Comparison of ENCODE assay signal across 25 cellular contexts in genomic region chr13:28552288-28552687, GRCh38. TPM values are rescaled to one million over a fixed set of nuclear protein-coding genes. Genes with fewer than 3 reads are reported as not detected.
"Had no signal": no experiment of that assay in that cellular context is flagged by ENCODE, and none has a peak within 500 bp of the region (broad histone marks: within the 10 kb centered on the region; RNA-seq: fewer than 3 reads in every experiment).

No MANE protein-coding gene starts in this region.

- H3K4me3 ChIP-seq: coronary artery, dorsolateral prefrontal cortex, esophagus muscularis mucosa, gastroesophageal sphincter, heart left ventricle, hepatocyte, left lung, lower lobe of right lung had no signal

- H3K36me3 ChIP-seq: esophagus muscularis mucosa, gastroesophageal sphincter, heart left ventricle, left lung, lower lobe of right lung had no signal

- FAIRE-seq: colon, endothelial cell of umbilical vein, frontal cortex, kidney had no signal

- H3K36me3 Mint-ChIP-seq: immature natural killer cell had no signal

- H3K27me3 ChIP-seq: hepatocyte, left lung had no signal

- H3K4me1 Mint-ChIP-seq: immature natural killer cell; naive thymus-derived CD4-positive, alpha-beta T cell had no signal

- H3K27ac Mint-ChIP-seq: immature natural killer cell; naive thymus-derived CD4-positive, alpha-beta T cell had no signal

- H3K4me2 ChIP-seq: hepatocyte had no signal

- H3K4me1 ChIP-seq: esophagus muscularis mucosa, foreskin keratinocyte, gastroesophageal sphincter, heart left ventricle, left lung, lower lobe of right lung had no signal

- H3K4me3 Mint-ChIP-seq: immature natural killer cell; naive thymus-derived CD4-positive, alpha-beta T cell had no signal

- H3K79me2 ChIP-seq: hepatocyte had no signal

- H3K27ac ChIP-seq: coronary artery, dorsolateral prefrontal cortex, esophagus muscularis mucosa, foreskin keratinocyte, gastroesophageal sphincter, heart left ventricle, hepatocyte, left lung, lower lobe of right lung had no signal

- H2AFZ ChIP-seq: hepatocyte had no signal

- H3K9me3 ChIP-seq: esophagus muscularis mucosa, gastroesophageal sphincter, heart left ventricle, left lung, lower lobe of right lung had no signal

- DNase-seq: dermis blood vessel endothelial cell; dorsolateral prefrontal cortex; effector CD4-positive, alpha-beta T cell; effector memory CD4-positive, alpha-beta T cell; foreskin keratinocyte; heart left ventricle; hypothalamus; immature natural killer cell; islet precursor cell; kidney; kidney glomerular epithelial cell; left colon; left lung; left ventricle myocardium superior; lower lobe of right lung; mesendoderm; midbrain; naive thymus-derived CD4-positive, alpha-beta T cell had no signal

- ATAC-seq: foreskin keratinocyte; gastroesophageal sphincter; heart left ventricle; left colon; left lung; left ventricle myocardium superior; lower lobe of right lung; naive thymus-derived CD4-positive, alpha-beta T cell had no signal

RNA-seq across cellular contexts. Expression of gene FLT1, which starts 57.4 kb away (rescaled TPM):
- total RNA-seq: foreskin keratinocyte had no signal
- polyA plus RNA-seq: foreskin keratinocyte, immature natural killer cell had no signal
